ENCODE assay signal across 8 cellular contexts in genomic region chr12:9447791-9448614, GRCh38.
DNase-seq lines count a peak whose midpoint lies in the region; TF ChIP-seq lines count a peak whose summit lies in the region.
"Not testable (repeated sequence)": the region's sequence is repeated elsewhere in the genome, so short reads cannot be mapped to it uniquely, and the experiment has no call there.

No MANE protein-coding gene starts in this region.

- H3K4me2 ChIP-seq in osteoblast (ENCODE audit: insufficient read depth, low read length) = peak overlapping the region; percentile 81

- peak overlapping the region; percentile 90 for H3K27ac Mint-ChIP-seq in HFFc6
- H3K27ac Mint-ChIP-seq in activated naive CD4-positive, alpha-beta T cell treated with anti-CD3 and anti-CD28 coated beads for 36 hours = peak overlapping the region; percentile 91
- not testable (repeated sequence) for H3K27ac Mint-ChIP-seq in glutamatergic neuron (ENCODE audit: unreplicated experiment)

- H3K27me3 ChIP-seq in osteoblast (ENCODE audit: insufficient read depth, low read length); suprapubic skin: not testable (repeated sequence)

- H3K36me3 Mint-ChIP-seq in HFFc6 (ENCODE audit: low read depth); activated naive CD4-positive, alpha-beta T cell treated with anti-CD3 and anti-CD28 coated beads for 36 hours (ENCODE audit: low read depth); glutamatergic neuron (ENCODE audit: unreplicated experiment): not testable (repeated sequence)

- CTCF ChIA-PET in activated naive CD4-positive, alpha-beta T cell treated with anti-CD3 and anti-CD28 coated beads for 36 hours (lab: Charles Lee) = interaction anchor here (1.1 kb wide), 1 partner anchor 212 kb away, joined by 3 read pairs; no protein-coding TSS in a partner anchor

- H3K9me3 Mint-ChIP-seq in HFFc6; activated naive CD4-positive, alpha-beta T cell treated with anti-CD3 and anti-CD28 coated beads for 36 hours; glutamatergic neuron (ENCODE audit: unreplicated experiment): not testable (repeated sequence)

- H2AFZ ChIP-seq in osteoblast (ENCODE audit: low read length) = peak overlapping the region; percentile 89

- 0% methylated on average over 27 of the region's 61 CpGs for WGBS in suprapubic skin

- peak; percentile 81 for DNase-seq in HFFc6
- DNase-seq in NAMALWA (ENCODE audit: low spot score) = peak; percentile 93
- DNase-seq in SK-N-DZ (ENCODE audit: low spot score) = peak; percentile 91
- peak; percentile 92 for DNase-seq in activated naive CD4-positive, alpha-beta T cell treated with anti-CD3 and anti-CD28 coated beads for 36 hours
- DNase-seq in glutamatergic neuron = peak; percentile 88
- peak; percentile 98 for DNase-seq in osteoblast (ENCODE audit: insufficient read length, low spot score, missing footprints)
- DNase-seq in suprapubic skin (ENCODE audit: low spot score in 2 of 2) = peak; percentile 91 to 94

- H3K27ac ChIP-seq in osteoblast (ENCODE audit: low read depth, low read length); suprapubic skin: not testable (repeated sequence)

- H3K9me3 ChIP-seq in osteoblast (ENCODE audit: low read depth, low read length); suprapubic skin: not testable (repeated sequence)

- peak overlapping the region; percentile 59; the same call in 1 of the 2 replicates for H3K4me3 ChIP-seq in GM08714 (ENCODE audit: low read length)
- peak overlapping the region; percentile 78 for H3K4me3 ChIP-seq in osteoblast (ENCODE audit: insufficient read depth, low read length)
- H3K4me3 ChIP-seq in suprapubic skin = peak overlapping the region; percentile 63

- H3K27me3 Mint-ChIP-seq in HFFc6 (ENCODE audit: insufficient read depth); activated naive CD4-positive, alpha-beta T cell treated with anti-CD3 and anti-CD28 coated beads for 36 hours (ENCODE audit: low read depth); glutamatergic neuron (ENCODE audit: unreplicated experiment): not testable (repeated sequence)

- H4K20me1 ChIP-seq in osteoblast (ENCODE audit: insufficient read depth, low read length) = not testable (repeated sequence)

- H3K4me1 Mint-ChIP-seq in HFFc6 (ENCODE audit: low read depth) = peaks cover 15% of the 10 kb centered on the region
- peaks cover 16% of the 10 kb centered on the region for H3K4me1 Mint-ChIP-seq in activated naive CD4-positive, alpha-beta T cell treated with anti-CD3 and anti-CD28 coated beads for 36 hours (ENCODE audit: low read depth)
- not testable (repeated sequence) for H3K4me1 Mint-ChIP-seq in glutamatergic neuron (ENCODE audit: low read depth, unreplicated experiment)

- H3K4me1 ChIP-seq in osteoblast (ENCODE audit: insufficient read depth, low read length); suprapubic skin: not testable (repeated sequence)

- not testable (repeated sequence) for H3K79me2 ChIP-seq in osteoblast (ENCODE audit: insufficient read depth, low read length)

- H3K36me3 ChIP-seq in osteoblast (ENCODE audit: insufficient read depth, low read length); suprapubic skin: not testable (repeated sequence)

- TF ChIP-seq POLR2A in suprapubic skin (IDR thresholded peaks at IDR 0.05) = not testable (repeated sequence)

- H3K4me3 Mint-ChIP-seq in HFFc6 (peak overlapping the region; percentile 97), glutamatergic neuron (ENCODE audit: unreplicated experiment) (peak overlapping the region; percentile 95)
- peak overlapping the region; percentile 93 for H3K4me3 Mint-ChIP-seq in activated naive CD4-positive, alpha-beta T cell treated with anti-CD3 and anti-CD28 coated beads for 36 hours

- TF ChIP-seq EP300 in suprapubic skin (IDR thresholded peaks at IDR 0.05) = not testable (repeated sequence)

- not testable (repeated sequence) for TF ChIP-seq CTCF in HFFc6 (IDR thresholded peaks at IDR 0.05); glutamatergic neuron (IDR thresholded peaks at IDR 0.05; ENCODE audit: partially characterized antibody, unreplicated experiment); osteoblast (IDR thresholded peaks at IDR 0.05; ENCODE audit: extremely low read depth, low read depth, low read length); suprapubic skin (IDR thresholded peaks at IDR 0.05)

- intact Hi-C loops in activated naive CD4-positive, alpha-beta T cell treated with anti-CD3 and anti-CD28 coated beads for 36 hours (cut with micrococcal nuclease) = loop anchor here (5.0 to 10.0 kb wide), 2 partner anchors 167 to 259 kb away; no protein-coding TSS in a partner anchor
